Comparison of ENCODE assay signal across 3 cellular contexts in genomic region chr15:83554558-83554957, GRCh38.
A peak's percentile ranks its signal among the peaks of the same experiment; 100 is the strongest.
TF ChIP-seq lines count a peak whose summit lies in the region.

No MANE protein-coding gene starts in this region.

TF ChIP-seq in HepG2, 621 proteins besides CTCF, POLR2A, EP300 and RAD21 (continued from another document):
- no peak for TF ChIP-seq NR2F2 (IDR thresholded peaks at IDR 0.05; ENCODE audit: borderline replicate concordance, low read depth)
- TF ChIP-seq ZNF317 (CRISPR knock-in tag; IDR thresholded peaks at IDR 0.05), result peak; percentile 55; the same call in 1 of the 2 replicates
TF ChIP-seq in HepG2: peak in this region for 1.

TF ChIP-seq in WTC11, 78 proteins besides CTCF, POLR2A, EP300 and RAD21 (continued from another document):
- TF ChIP-seq OVOL2 (CRISPR knock-in tag; IDR thresholded peaks at IDR 0.05; ENCODE audit: borderline replicate concordance), result no peak

TF ChIP-seq in K562, 482 proteins besides CTCF, POLR2A, EP300 and RAD21 (continued from another document):
- peak; percentile 27 for TF ChIP-seq ZNF280A (IDR thresholded peaks at IDR 0.05; ENCODE audit: low read depth, partially characterized antibody)
- no peak for TF ChIP-seq HOMEZ (CRISPR knock-in tag; IDR thresholded peaks at IDR 0.05)
